ENCODE assay signal across 1 cellular context in the genomic region with DNA sequence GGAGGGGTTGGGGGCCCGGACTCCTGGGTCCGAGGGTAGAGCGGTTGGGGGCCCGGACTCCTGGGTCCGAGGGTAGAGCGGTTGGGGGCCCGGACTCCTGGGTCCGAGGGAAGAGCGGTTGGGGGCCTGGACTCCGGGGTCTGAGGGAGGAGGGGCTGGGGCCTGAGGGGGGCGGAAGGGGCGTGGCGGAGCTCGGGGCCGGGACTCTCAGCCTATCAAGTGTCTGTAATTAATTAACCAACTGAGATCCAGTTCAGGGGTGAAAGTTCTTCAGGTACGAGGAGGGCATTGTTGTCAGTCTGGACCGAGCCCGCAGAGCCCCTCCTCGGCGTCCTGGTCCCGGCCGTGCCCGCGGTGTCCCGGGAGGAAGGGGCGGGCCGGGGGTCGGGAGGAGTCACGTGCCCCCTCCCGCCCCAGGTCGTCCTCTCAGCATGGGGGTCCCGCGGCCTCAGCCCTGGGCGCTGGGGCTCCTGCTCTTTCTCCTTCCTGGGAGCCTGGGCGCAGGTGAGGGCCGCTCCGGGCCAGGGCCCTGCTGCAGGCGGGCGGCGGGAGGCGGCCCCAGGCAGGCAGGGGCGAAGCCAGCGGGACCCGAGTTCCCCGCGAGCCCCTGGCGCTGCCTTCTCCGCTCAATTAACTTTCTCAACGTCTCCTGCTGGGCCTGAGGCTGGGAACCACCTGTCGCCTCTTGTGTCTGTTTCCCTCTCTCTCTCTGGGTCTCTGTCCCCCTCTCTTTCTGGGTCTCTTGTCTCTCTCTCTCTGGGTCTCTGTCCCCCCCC.
A peak's percentile ranks its signal among the peaks of the same experiment; 100 is the strongest.
TF ChIP-seq lines count a peak whose summit lies in the region.

No MANE protein-coding gene starts in this region.

TF ChIP-seq in HepG2, 621 proteins besides CTCF, POLR2A, EP300 and RAD21 (continued from another document and continues in another):
- TF ChIP-seq, protein P1, sequence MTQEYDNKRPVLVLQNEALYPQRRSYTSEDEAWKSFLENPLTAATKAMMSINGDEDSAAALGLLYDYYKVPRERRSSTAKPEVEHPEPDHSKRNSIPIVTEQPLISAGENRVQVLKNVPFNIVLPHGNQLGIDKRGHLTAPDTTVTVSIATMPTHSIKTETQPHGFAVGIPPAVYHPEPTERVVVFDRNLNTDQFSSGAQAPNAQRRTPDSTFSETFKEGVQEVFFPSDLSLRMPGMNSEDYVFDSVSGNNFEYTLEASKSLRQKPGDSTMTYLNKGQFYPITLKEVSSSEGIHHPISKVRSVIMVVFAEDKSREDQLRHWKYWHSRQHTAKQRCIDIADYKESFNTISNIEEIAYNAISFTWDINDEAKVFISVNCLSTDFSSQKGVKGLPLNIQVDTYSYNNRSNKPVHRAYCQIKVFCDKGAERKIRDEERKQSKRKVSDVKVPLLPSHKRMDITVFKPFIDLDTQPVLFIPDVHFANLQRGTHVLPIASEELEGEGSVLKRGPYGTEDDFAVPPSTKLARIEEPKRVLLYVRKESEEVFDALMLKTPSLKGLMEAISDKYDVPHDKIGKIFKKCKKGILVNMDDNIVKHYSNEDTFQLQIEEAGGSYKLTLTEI (CRISPR knock-in tag; conservative IDR thresholded peaks at IDR 0.05) = no peak
- peak; percentile 28; the same call in 1 of the 2 replicates for TF ChIP-seq TMF1 (CRISPR knock-in tag; IDR thresholded peaks at IDR 0.05; ENCODE audit: low read depth)
- no peak for TF ChIP-seq ATRX (CRISPR knock-in tag; IDR thresholded peaks at IDR 0.05; ENCODE audit: borderline replicate concordance)
- TF ChIP-seq ZIK1 (CRISPR knock-in tag; IDR thresholded peaks at IDR 0.05; ENCODE audit: borderline replicate concordance, low read depth) = no peak; the same call in 1 of the 2 replicates
- TF ChIP-seq, protein P2, sequence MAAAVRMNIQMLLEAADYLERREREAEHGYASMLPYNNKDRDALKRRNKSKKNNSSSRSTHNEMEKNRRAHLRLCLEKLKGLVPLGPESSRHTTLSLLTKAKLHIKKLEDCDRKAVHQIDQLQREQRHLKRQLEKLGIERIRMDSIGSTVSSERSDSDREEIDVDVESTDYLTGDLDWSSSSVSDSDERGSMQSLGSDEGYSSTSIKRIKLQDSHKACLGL (CRISPR knock-in tag; IDR thresholded peaks at IDR 0.05) = no peak
- TF ChIP-seq ZNF280D (CRISPR knock-in tag; IDR thresholded peaks at IDR 0.05) = no peak
- peak; percentile 45; the same call in 1 of the 2 replicates for TF ChIP-seq HDAC2 (CRISPR knock-in tag; IDR thresholded peaks at IDR 0.05)
- TF ChIP-seq ZFAT (CRISPR knock-in tag; conservative IDR thresholded peaks at IDR 0.05) = no peak
- TF ChIP-seq LBX2 (CRISPR knock-in tag; IDR thresholded peaks at IDR 0.05; ENCODE audit: borderline replicate concordance) = 0 out of 2 replicates have a peak, but pooled peaks have one; percentile 56
- TF ChIP-seq ZNF770 (CRISPR knock-in tag; IDR thresholded peaks at IDR 0.05) = no peak
- TF ChIP-seq ZFYVE20 (CRISPR knock-in tag; IDR thresholded peaks at IDR 0.05; ENCODE audit: borderline replicate concordance, low read depth) = no peak
- no peak; the same call in 1 of the 2 replicates for TF ChIP-seq SOX13 (IDR thresholded peaks at IDR 0.05)
- TF ChIP-seq SOX13 (CRISPR knock-in tag; conservative IDR thresholded peaks at IDR 0.05 in 1 of 2, IDR thresholded peaks at IDR 0.05 in 1 of 2) = peak in 1 of 2 experiments; percentile 68; a peak in 2 of 4 replicates
- TF ChIP-seq SOX5 (CRISPR knock-in tag; IDR thresholded peaks at IDR 0.05; ENCODE audit: borderline replicate concordance) = peak; percentile 64
- TF ChIP-seq ZBTB7B (CRISPR knock-in tag; IDR thresholded peaks at IDR 0.05) = peak; percentile 90
- 0 out of 2 replicates have a peak, but pooled peaks have one; percentile 27 for TF ChIP-seq DZIP1 (CRISPR knock-in tag; IDR thresholded peaks at IDR 0.05)
- no peak for TF ChIP-seq ZBTB4 (CRISPR knock-in tag; IDR thresholded peaks at IDR 0.05; ENCODE audit: borderline replicate concordance)
- TF ChIP-seq ARNT2 (CRISPR knock-in tag; IDR thresholded peaks at IDR 0.05; ENCODE audit: low read depth) = peak; percentile 51; the same call in 1 of the 2 replicates
- 0 out of 2 replicates have a peak, but pooled peaks have one; percentile 25 for TF ChIP-seq GATAD2A (CRISPR knock-in tag; IDR thresholded peaks at IDR 0.05)
- TF ChIP-seq, protein P3, sequence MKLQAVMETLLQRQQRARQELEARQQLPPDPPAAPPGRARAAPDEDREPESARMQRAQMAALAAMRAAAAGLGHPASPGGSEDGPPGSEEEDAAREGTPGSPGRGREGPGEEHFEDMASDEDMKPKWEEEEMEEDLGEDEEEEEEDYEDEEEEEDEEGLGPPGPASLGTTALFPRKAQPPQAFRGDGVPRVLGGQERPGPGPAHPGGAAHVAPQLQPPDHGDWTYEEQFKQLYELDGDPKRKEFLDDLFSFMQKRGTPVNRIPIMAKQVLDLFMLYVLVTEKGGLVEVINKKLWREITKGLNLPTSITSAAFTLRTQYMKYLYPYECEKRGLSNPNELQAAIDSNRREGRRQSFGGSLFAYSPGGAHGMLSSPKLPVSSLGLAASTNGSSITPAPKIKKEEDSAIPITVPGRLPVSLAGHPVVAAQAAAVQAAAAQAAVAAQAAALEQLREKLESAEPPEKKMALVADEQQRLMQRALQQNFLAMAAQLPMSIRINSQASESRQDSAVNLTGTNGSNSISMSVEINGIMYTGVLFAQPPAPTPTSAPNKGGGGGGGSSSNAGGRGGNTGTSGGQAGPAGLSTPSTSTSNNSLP (IDR thresholded peaks at IDR 0.05; ENCODE audit: low read depth, low read length) = peak; percentile 80
- no peak for TF ChIP-seq ZNF674 (CRISPR knock-in tag; IDR thresholded peaks at IDR 0.05; ENCODE audit: low read depth)
- TF ChIP-seq ZBTB7A (CRISPR knock-in tag; IDR thresholded peaks at IDR 0.05) = peak; percentile 77; the same call in 1 of the 2 replicates
- TF ChIP-seq ZNF652 (CRISPR knock-in tag; IDR thresholded peaks at IDR 0.05; ENCODE audit: borderline replicate concordance, low read depth) = peak; percentile 79; the same call in 1 of the 2 replicates
- no peak for TF ChIP-seq TCF12 (IDR thresholded peaks at IDR 0.05)
- peak; percentile 59 for TF ChIP-seq TCF12 (CRISPR knock-in tag; IDR thresholded peaks at IDR 0.05)
